ENCODE assay signal across 20 cellular contexts in genomic region chr11:2116680-2117079, GRCh38. TPM values are rescaled to one million over a fixed set of nuclear protein-coding genes. Genes with fewer than 3 reads are reported as not detected.
DNase-seq lines count a peak whose midpoint lies in the region; ATAC-seq and TF ChIP-seq lines count a peak whose summit lies in the region.
"Had no signal": no experiment of that assay in that cellular context is flagged by ENCODE, and none has a peak within 500 bp of the region (broad histone marks: within the 10 kb centered on the region; RNA-seq: fewer than 3 reads in every experiment).

No MANE protein-coding gene starts in this region.

- no peaks in the 10 kb centered on the region for H3K9me3 ChIP-seq in HEK293 (ENCODE audit: control insufficient read depth, insufficient read depth, low read depth, low read length)

- H3K4me3 Mint-ChIP-seq in endothelial cell (ENCODE audit: unreplicated experiment): peak overlapping the region; percentile 40
- H3K4me3 Mint-ChIP-seq: CD4-positive, alpha-beta memory T cell; GM23338; H9 had no signal

- peaks cover 6% of the 10 kb centered on the region for H3K9me3 Mint-ChIP-seq in endothelial cell (ENCODE audit: unreplicated experiment)

- no peak overlapping the region for H3K4me3 ChIP-seq in HEK293 (ENCODE audit: low read depth, low read length)
- H3K4me3 ChIP-seq: GM23338 had no signal

- no peaks in the 10 kb centered on the region for H3K4me1 Mint-ChIP-seq in endothelial cell (ENCODE audit: unreplicated experiment)
- H3K4me1 Mint-ChIP-seq: CD4-positive, alpha-beta memory T cell had no signal

- CTCF ChIA-PET in HEK293 (lab: Yijun Ruan, JAX): no interaction called here

- in situ Hi-C loops in KBM-7 (cut with MboI; ENCODE audit: low pct_unique_long_range_greater_than_20kb, low sequenced_read_pairs): no loop called here

- H3K4me1 ChIP-seq in HEK293 (ENCODE audit: control insufficient read depth, insufficient read depth, low read length): no peaks in the 10 kb centered on the region

- no peak overlapping the region for H3K27ac ChIP-seq in HEK293 (ENCODE audit: extremely low read depth, low read depth, low read length)
- H3K27ac ChIP-seq: 22Rv1 had no signal

- POLR2A ChIA-PET in HEK293 (lab: Yijun Ruan, JAX): no interaction called here

- DNase-seq in Right ventricle myocardium inferior (ENCODE audit: missing footprints) (peak; percentile 11), cardiac septum (ENCODE audit: low spot score) (no peak), endothelial cell (ENCODE audit: low spot score) (no peak), KBM-7 (no peak), cerebellar cortex (ENCODE audit: low spot score) (no peak)
- DNase-seq: ACHN; C1 segment of cervical spinal cord; Calu3; CD4-positive, alpha-beta memory T cell; COR-L47; DMS53; DMS79 treated with DMSO at 0.1 percent for 48 hours; GF-D8; H9 had no signal

- TF ChIP-seq CTCF in HEK293 (tag by site-specific recombination; IDR thresholded peaks at IDR 0.05) (no peak), endothelial cell (IDR thresholded peaks at IDR 0.05; ENCODE audit: unreplicated experiment) (no peak)

- H3K27me3 Mint-ChIP-seq in endothelial cell (ENCODE audit: unreplicated experiment): no peaks in the 10 kb centered on the region

- H3K36me3 ChIP-seq in HEK293 (ENCODE audit: control insufficient read depth in 2 of 2, insufficient read depth in 1 of 2, low read length in 2 of 2): no peaks in the 10 kb centered on the region

- no peak for ATAC-seq in Right ventricle myocardium inferior
- ATAC-seq: GM23338 had no signal

- intact Hi-C loops in Right ventricle myocardium inferior (cut with DNase I) (no loop called here), cardiac septum (cut with DNase I) (no loop called here)

- peaks cover 6% of the 10 kb centered on the region for H3K36me3 Mint-ChIP-seq in endothelial cell (ENCODE audit: low read depth, unreplicated experiment)
- H3K36me3 Mint-ChIP-seq: CD4-positive, alpha-beta memory T cell had no signal

- no peak overlapping the region for H3K27ac Mint-ChIP-seq in endothelial cell (ENCODE audit: unreplicated experiment)
- H3K27ac Mint-ChIP-seq: GM23338, H9 had no signal

TF ChIP-seq in HEK293, 187 proteins besides CTCF, POLR2A, EP300 and RAD21:
- TF ChIP-seq KLF1 (tag by site-specific recombination; IDR thresholded peaks at IDR 0.05) (no peak), SETDB1 (IDR thresholded peaks at IDR 0.05; ENCODE audit: insufficient read length, low read length) (peak; percentile 68), TRIM28 (IDR thresholded peaks at IDR 0.05; ENCODE audit: borderline replicate concordance, low read length) (peak; percentile 93; the same call in 1 of the 2 replicates), ZNF837 (tag by site-specific recombination; IDR thresholded peaks at IDR 0.05) (no peak), PRDM2 (tag by site-specific recombination; IDR thresholded peaks at IDR 0.05; ENCODE audit: borderline replicate concordance) (no peak), SP3 (tag by site-specific recombination; IDR thresholded peaks at IDR 0.05) (no peak), ZNF16 (tag by site-specific recombination; IDR thresholded peaks at IDR 0.05; ENCODE audit: low read depth) (no peak), EGR2 (tag by site-specific recombination; IDR thresholded peaks at IDR 0.05; ENCODE audit: low read depth) (no peak), ZNF792 (tag by site-specific recombination; IDR thresholded peaks at IDR 0.05) (no peak), ZFP3 (tag by site-specific recombination; IDR thresholded peaks at IDR 0.05; ENCODE audit: low read depth) (no peak)

RNA-seq across cellular contexts. Expression of gene IGF2, which starts 22.5 kb away (rescaled TPM):
- total RNA-seq in Right ventricle myocardium inferior (80.9 TPM), cardiac septum (87.7 TPM), endothelial cell (ENCODE audit: unreplicated experiment) (2.1 TPM)
- total RNA-seq: CD4-positive, alpha-beta memory T cell; G401 had no signal

RNA-seq across cellular contexts. Expression of gene INS, which starts 44.3 kb away (rescaled TPM):
- total RNA-seq in Right ventricle myocardium inferior: not detected
- not detected for total RNA-seq in cardiac septum
- not detected for total RNA-seq in endothelial cell (ENCODE audit: unreplicated experiment)
- total RNA-seq: Calu3; CD4-positive, alpha-beta memory T cell; Daoy; G401; GM23338; H4; H9 had no signal

RNA-seq across cellular contexts. Expression of gene TH, which starts 54.9 kb away (rescaled TPM):
- total RNA-seq in Right ventricle myocardium inferior (not detected), cardiac septum (not detected), endothelial cell (ENCODE audit: unreplicated experiment) (not detected)
- total RNA-seq: Calu3; CD4-positive, alpha-beta memory T cell; Daoy; G401; GM23338; H4; H9 had no signal

Comparison
In these comparisons a context has a peak if more than half of its experiments do, and no peak if none do; other contexts are left out.
1. RNA of gene IGF2, which starts 22.5 kb away (total RNA-seq): 87.7 TPM in cardiac septum (single experiment) and 80.9 TPM in Right ventricle myocardium inferior (single experiment); 2.1 TPM in endothelial cell (single experiment); every median in the first group is over 10 times any median in the second.